8 cellular contexts compared by ENCODE assay signal in the genomic region with DNA sequence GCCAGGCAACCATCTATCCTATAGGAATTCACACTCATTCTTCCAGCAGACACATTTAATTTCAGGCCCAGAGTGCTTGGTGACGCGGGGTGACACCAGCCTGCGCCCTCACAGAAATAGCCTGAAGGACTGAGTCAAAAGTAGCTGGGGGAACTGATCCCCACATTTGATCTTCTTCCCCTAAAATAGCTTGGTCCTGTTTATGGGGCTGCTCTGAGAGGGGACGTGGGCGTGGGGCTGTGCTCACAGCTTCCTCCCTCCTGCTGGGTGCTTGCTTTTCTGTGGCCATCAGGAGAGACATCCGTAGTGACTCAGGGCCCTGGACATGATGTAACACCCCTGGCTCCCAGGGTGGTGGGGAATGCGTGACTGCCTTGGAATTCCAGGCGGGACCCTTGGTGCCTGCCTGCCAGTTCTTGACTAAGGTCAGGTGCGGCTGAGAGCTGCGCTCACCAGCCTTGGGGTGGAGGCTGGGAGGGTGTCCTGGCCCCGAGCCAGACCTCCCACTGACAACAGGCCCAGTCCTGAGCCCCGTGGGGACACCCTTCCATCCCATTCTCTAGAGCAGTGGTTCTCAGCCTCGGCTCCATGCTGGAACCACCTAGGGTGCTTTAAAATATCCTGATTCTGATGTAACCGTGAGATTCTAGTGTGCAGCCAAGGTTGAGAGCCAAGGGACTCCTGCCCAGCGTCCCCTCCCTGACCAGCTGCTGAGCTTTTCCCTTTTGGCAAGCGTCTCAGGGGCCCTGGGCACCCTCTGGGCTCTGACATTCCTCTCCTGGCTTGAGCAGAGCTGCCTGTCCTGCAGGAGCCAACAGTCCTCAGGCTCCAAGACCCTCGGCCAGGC. TPM values are rescaled to one million over a fixed set of nuclear protein-coding genes. Genes with fewer than 3 reads are reported as not detected.
DNase-seq lines count a peak whose midpoint lies in the region; ATAC-seq and TF ChIP-seq lines count a peak whose summit lies in the region.

No MANE protein-coding gene starts in this region.

- in situ Hi-C loops in GM13976 (cut with MboI; ENCODE audit: low sequenced_read_pairs, unreplicated experiment) = loop anchor here (25.0 kb wide), 1 partner anchor 111 kb away; no protein-coding TSS in a partner anchor

- H3K27me3 Mint-ChIP-seq in osteocyte (ENCODE audit: unreplicated experiment) = no peaks in the 10 kb centered on the region

- peak overlapping the region; percentile 6 for H3K4me3 Mint-ChIP-seq in osteocyte (ENCODE audit: unreplicated experiment)

- ATAC-seq in GM21619 (IDR thresholded peaks at IDR 0.05; ENCODE audit: unreplicated experiment) = no peak
- no peak for ATAC-seq in GM19395 (IDR thresholded peaks at IDR 0.05; ENCODE audit: unreplicated experiment)

- H3K9me3 Mint-ChIP-seq in osteocyte (ENCODE audit: unreplicated experiment) = no peaks in the 10 kb centered on the region

- H3K4me1 Mint-ChIP-seq in osteocyte (ENCODE audit: unreplicated experiment) = peaks cover 69% of the 10 kb centered on the region

- H3K36me3 Mint-ChIP-seq in osteocyte (ENCODE audit: unreplicated experiment) = no peaks in the 10 kb centered on the region

- H3K27ac Mint-ChIP-seq in osteocyte (ENCODE audit: unreplicated experiment) = peak overlapping the region; percentile 100

- DNase-seq in GM13976 (ENCODE audit: low spot score) (peak; percentile 68), fibroblast of gingiva (ENCODE audit: low read depth) (peak; percentile 83), osteocyte (ENCODE audit: extremely low spot score, unreplicated experiment) (peak; percentile 97), NOMO-1 (lab: John Stamatoyannopoulos, UW; ENCODE audit: unreplicated experiment in 2 of 2) (no peak)
- no peak for DNase-seq in activated T-cell treated with anti-CD3 and anti-CD28 coated beads, Interleukin-2, amount 50 U/mL, for 48 hours

- no peak for TF ChIP-seq CTCF in GM13976 (IDR thresholded peaks at IDR 0.05; ENCODE audit: borderline replicate concordance, control extremely low read depth, extremely low read depth, insufficient read depth, missing control alignments)
- TF ChIP-seq CTCF in osteocyte (IDR thresholded peaks at IDR 0.05) = no peak

TF ChIP-seq in PFSK-1, 5 proteins besides CTCF, POLR2A, EP300 and RAD21:
- TF ChIP-seq FOXP2 (optimal IDR thresholded peaks at IDR 0.05; ENCODE audit: borderline replicate concordance, extremely low read depth, extremely low read length, insufficient read depth) (peak; percentile 48), SIN3A (IDR thresholded peaks at IDR 0.05; ENCODE audit: borderline replicate concordance, insufficient read depth, low read length) (no peak)

RNA-seq across cellular contexts. Expression of gene SMAD7, which starts 47.4 kb away (rescaled TPM):
- 13.8 TPM for polyA plus RNA-seq in PFSK-1 (2012; ENCODE audit: insufficient read length, low read depth)
- total RNA-seq in osteocyte = 53.6 and 55.8 TPM in 2 replicates

Comparison
In these comparisons a context has a peak if more than half of its experiments do, and no peak if none do; other contexts are left out.
1. DNase-seq: peak in GM13976 (single experiment), fibroblast of gingiva (single experiment) and osteocyte (single experiment); none in activated T-cell treated with anti-CD3 and anti-CD28 coated beads, Interleukin-2, amount 50 U/mL, for 48 hours (0 of 2) and NOMO-1 (0 of 2).